In genomic region chr7:130069179-130069977, GRCh38 we compare ENCODE assay signal across 8 cellular contexts. TPM values are rescaled to one million over a fixed set of nuclear protein-coding genes. Genes with fewer than 3 reads are reported as not detected.
DNase-seq lines count a peak whose midpoint lies in the region; ATAC-seq, FAIRE-seq and TF ChIP-seq lines count a peak whose summit lies in the region.

No MANE protein-coding gene starts in this region.

- no peak for TF ChIP-seq CTCF in A673 (conservative IDR thresholded peaks at IDR 0.05; ENCODE audit: low read depth, low read length)
- no peak for TF ChIP-seq CTCF in K562 (IDR thresholded peaks at IDR 0.05 in 2 of 3, conservative IDR thresholded peaks at IDR 0.05 in 1 of 3; ENCODE audit: insufficient read depth in 2 of 3, low read depth in 1 of 3, low read length in 3 of 3)

- DNase-seq in A673 (ENCODE audit: low spot score) (no peak), K562 (ENCODE audit: extremely low read depth in 1 of 4, low spot score in 3 of 4) (no peak), GM12892 (ENCODE audit: insufficient read length) (no peak), NCI-H2171 treated with DMSO at 0.1 percent for 48 hours (lab: John Stamatoyannopoulos, UW) (no peak)
- DNase-seq in stimulated activated CD4-positive, alpha-beta T cell treated with anti-CD3 and anti-CD28 coated beads, Interleukin-2, amount 100 ng/mL, for 48 hours = no peak

- H4K20me1 ChIP-seq in K562 (replicated peaks; ENCODE audit: control insufficient read depth, insufficient read depth, low read length) = no peaks in the 10 kb centered on the region

- WGBS in HUES64 = 78% methylated on average over 7 of the region's 7 CpGs
- 14% methylated on average over 7 of the region's 7 CpGs for WGBS in K562 (ENCODE audit: insufficient coverage, low coverage, missing lambda C conversion rate)

- no TSS peak for BruUV-seq in A673 (replicated peaks; lab: Mats Ljungman, UMichigan)
- BruUV-seq in K562 (replicated peaks; lab: Mats Ljungman, UMichigan) = TSS peak; percentile 97

- peak overlapping the region; percentile 97 for H3K4me2 ChIP-seq in K562 (ENCODE audit: insufficient read depth, low read length)

- H3K27me3 ChIP-seq in A673 (replicated peaks; ENCODE audit: insufficient read depth, low read depth, low read length, poor library complexity) = no peaks in the 10 kb centered on the region
- no peaks in the 10 kb centered on the region for H3K27me3 ChIP-seq in HUES64 (ENCODE audit: insufficient read depth, low read length)
- H3K27me3 ChIP-seq in K562 (ENCODE audit: control insufficient read depth in 2 of 2, insufficient read depth in 2 of 2, low read length in 2 of 2) = no peaks in the 10 kb centered on the region
- no peaks in the 10 kb centered on the region for H3K27me3 ChIP-seq in mononuclear cell (ENCODE audit: insufficient read depth, low read length)

- no peaks in the 10 kb centered on the region for H3K9me1 ChIP-seq in K562 (ENCODE audit: control insufficient read depth, insufficient read depth, low read length)

- peak; percentile 22; the same call in 1 of the 2 replicates for TF ChIP-seq EP300 in K562 (IDR thresholded peaks at IDR 0.05; ENCODE audit: low read length)

- CTCF ChIA-PET in A673 (lab: Charles Lee) = interaction anchor here (0.9 kb wide), 1 partner anchor 9 kb away, joined by 3 read pairs; no protein-coding TSS in a partner anchor
- CTCF ChIA-PET in K562 (lab: Yijun Ruan, JAX; ENCODE audit: low intra/inter-chr PET ratio) = interaction anchor here (0.7 kb wide), 1 partner anchor 44 kb away, joined by 3 read pairs; no protein-coding TSS in a partner anchor

- H3K79me2 ChIP-seq in K562 (ENCODE audit: control insufficient read depth, insufficient read depth, low read length) = peaks cover 41% of the 10 kb centered on the region

- intact Hi-C loops in A673 (cut with micrococcal nuclease; ENCODE audit: unreplicated experiment) = no loop called here
- intact Hi-C loops in K562 (cut with micrococcal nuclease) = no loop called here

- H3K4me3 ChIP-seq in A673 (ENCODE audit: low read depth, low read length, poor library complexity, severe bottlenecking) (peak overlapping the region; percentile 73), HUES64 (ENCODE audit: low read length) (peak overlapping the region; percentile 95), K562 (peak overlapping the region; percentile 60), mononuclear cell (ENCODE audit: low read length) (peak overlapping the region; percentile 68)

- POLR2A ChIA-PET in A673 (lab: Charles Lee; ENCODE audit: low non-redundant PET) (interaction anchor here (0.6 kb wide), 1 partner anchor 9 kb away, joined by 4 read pairs; no protein-coding TSS in a partner anchor), K562 (lab: Yijun Ruan, JAX) (interaction anchor here (0.8 to 2.3 kb wide), 12 partner anchors 9 to 343 kb away, joined by 3 to 13 read pairs (median 4); partner anchors contain the start of gene TMEM209)

- H3K36me3 ChIP-seq in A673 (ENCODE audit: insufficient read depth, low read length, poor library complexity, severe bottlenecking) (no peaks in the 10 kb centered on the region), HUES64 (ENCODE audit: insufficient read depth, low read length) (no peaks in the 10 kb centered on the region), K562 (ENCODE audit: control insufficient read depth, insufficient read depth, low read length) (peaks cover 9% of the 10 kb centered on the region)

- ATAC-seq in K562 (no peak), HG02852 (IDR thresholded peaks at IDR 0.05; ENCODE audit: unreplicated experiment) (no peak)

- no peaks in the 10 kb centered on the region for H3K9me3 ChIP-seq in A673 (ENCODE audit: low read depth, low read length, poor library complexity, severe bottlenecking)
- no peaks in the 10 kb centered on the region for H3K9me3 ChIP-seq in HUES64 (ENCODE audit: insufficient read depth, low read depth, low read length)
- H3K9me3 ChIP-seq in K562 (replicated peaks; ENCODE audit: control insufficient read depth, insufficient read depth, low read depth, low read length) = no peaks in the 10 kb centered on the region
- H3K9me3 ChIP-seq in mononuclear cell (ENCODE audit: low read depth, low read length) = no peaks in the 10 kb centered on the region

- H3K4me1 ChIP-seq in A673 (ENCODE audit: insufficient read depth, low read length, poor library complexity, severe bottlenecking) (peaks cover 14% of the 10 kb centered on the region), HUES64 (ENCODE audit: insufficient read depth, low read length) (peaks cover 22% of the 10 kb centered on the region), K562 (replicated peaks in 1 of 2; ENCODE audit: control insufficient read depth in 2 of 2, insufficient read depth in 2 of 2, low read length in 2 of 2) (peaks cover 13 to 14% of the 10 kb centered on the region in 2 experiments), mononuclear cell (ENCODE audit: insufficient read depth, low read length) (peaks cover 35% of the 10 kb centered on the region)

- FAIRE-seq in K562 (lab: Jason Lieb, UNC) (peak; percentile 23), GM12892 (lab: Jason Lieb, UNC) (no peak)

- TF ChIP-seq RAD21 in K562 (CRISPR knock-in tag; conservative IDR thresholded peaks at IDR 0.05 in 1 of 2, IDR thresholded peaks at IDR 0.05 in 1 of 2) = no peak

- TF ChIP-seq POLR2A in K562 (conservative IDR thresholded peaks at IDR 0.05) (no peak), GM12892 (IDR thresholded peaks at IDR 0.05; ENCODE audit: low read depth, low read length) (no peak)

- H3K27ac ChIP-seq in A673 (ENCODE audit: low read depth, low read length, poor library complexity, severe bottlenecking) (peak overlapping the region; percentile 73), HUES64 (ENCODE audit: low read depth, low read length) (peak overlapping the region; percentile 68), K562 (ENCODE audit: extremely low read depth, low read depth, low read length) (peak overlapping the region; percentile 78)

- peak overlapping the region; percentile 99 for H2AFZ ChIP-seq in K562 (ENCODE audit: low read depth, low read length)

- H3K9ac ChIP-seq in HUES64 (ENCODE audit: low read depth, low read length) (peak overlapping the region; percentile 79), K562 (ENCODE audit: insufficient read depth in 1 of 2, low read depth in 2 of 2, low read length in 2 of 2) (peak overlapping the region; percentile 82 to 86; a peak in 3 of 4 replicates)

- in situ Hi-C loops in K562 (cut with MboI) = loop anchor here (10.0 kb wide), 3 partner anchors 505 to 685 kb away; no protein-coding TSS in a partner anchor

TF ChIP-seq in K562, 482 proteins besides CTCF, POLR2A, EP300 and RAD21 (continues in another document):
- TF ChIP-seq DMBX1 (CRISPR knock-in tag; IDR thresholded peaks at IDR 0.05; ENCODE audit: borderline replicate concordance) (no peak; the same call in 1 of the 2 replicates), DPF2 (IDR thresholded peaks at IDR 0.05) (peak; percentile 40), ILK (tag; IDR thresholded peaks at IDR 0.05; ENCODE audit: borderline replicate concordance, low read depth) (peak; percentile 19; the same call in 1 of the 2 replicates), NCOA2 (IDR thresholded peaks at IDR 0.05; ENCODE audit: partially characterized antibody in 2 of 2) (no peak), ZNF384 (IDR thresholded peaks at IDR 0.05; ENCODE audit: low read depth, low read length) (0 out of 2 replicates have a peak, but pooled peaks have one; percentile 4)

RNA-seq across cellular contexts. Expression of gene KLHDC10, which starts 1.0 kb away (rescaled TPM):
- total RNA-seq in A673 (2021) = 31.4 and 37.5 TPM in 2 replicates
- 9.1 TPM for polyA plus RNA-seq in HUES64 (2013, experiment 1 of 2)
- polyA plus RNA-seq in HUES64 (2013, experiment 2 of 2) = 10.8 TPM
- total RNA-seq in K562 (2011; cell fraction: chromatin; rRNA removed; ENCODE audit: low replicate concordance) = 81.9 and 159 TPM in 2 replicates
- 31.5 and 52.2 TPM in 2 replicates for total RNA-seq in K562 (2011; cell fraction: nucleolus; rRNA removed)
- 65.8 and 115 TPM in 2 replicates for total RNA-seq in K562 (2011; cell fraction: nucleoplasm; rRNA removed)
- total RNA-seq in K562 (2014; rRNA removed) = 23.7 and 25.6 TPM in 2 replicates
- total RNA-seq in K562 (2014; rRNA removed; fragmentation: Illumina TruSeq; extraction: Trizol) = 31.4 and 33.3 TPM in 2 replicates
- total RNA-seq in K562 (2015; rRNA removed; fragmentation: Illumina TruSeq; extraction: Trizol) = 32.3 and 39.3 TPM in 2 replicates
- 38.7 and 41.7 TPM in 2 replicates for total RNA-seq in K562 (2021)
- 80.5 and 117 TPM in 2 replicates for polyA plus RNA-seq in K562 (2011; rRNA removed)
- 34.1 and 98.5 TPM in 2 replicates for polyA plus RNA-seq in K562 (2011; cell fraction: cytosol; rRNA removed)
- polyA plus RNA-seq in K562 (2011; cell fraction: nucleus; rRNA removed) = 64.5 and 148 TPM in 2 replicates
- polyA plus RNA-seq in K562 (2012) = 25.6 and 27.9 TPM in 2 replicates
- polyA plus RNA-seq in K562 (2014; fragmentation: Illumina TruSeq; extraction: Trizol) = 27.8 and 32.0 TPM in 2 replicates
- polyA plus RNA-seq in K562 (2014; fragmentation: Nextera tagmentation; extraction: Ambion mirVana) = 10 to 100 TPM in 1 of 2 experiments, 1 to 10 TPM in 1; 9.8 to 11.3 TPM
- 24.2 and 25.4 TPM in 2 replicates for polyA plus RNA-seq in K562 (2014; rRNA removed)
- polyA minus RNA-seq in K562 (2011; rRNA and poly(A)+ RNA removed) = 161 and 267 TPM in 2 replicates
- 47.6 and 59.6 TPM in 2 replicates for polyA minus RNA-seq in K562 (2011; cell fraction: cytosol; rRNA and poly(A)+ RNA removed)
- polyA minus RNA-seq in K562 (2011; cell fraction: nucleus; rRNA and poly(A)+ RNA removed) = 16.6 and 47.5 TPM in 2 replicates
- total RNA-seq in mononuclear cell = 12.4 TPM
- polyA plus RNA-seq in GM12892 (2012; ENCODE audit: missing spikeins) = 13.1 TPM

RNA-seq across cellular contexts. Expression of gene ZC3HC1, which starts 18.2 kb away (rescaled TPM):
- total RNA-seq in A673 (2021) = 34.1 and 40.7 TPM in 2 replicates
- polyA plus RNA-seq in HUES64 (2013, experiment 1 of 2) = 30.5 TPM
- polyA plus RNA-seq in HUES64 (2013, experiment 2 of 2) = 33.0 TPM
- 44.6 and 55.2 TPM in 2 replicates for total RNA-seq in K562 (2011; cell fraction: chromatin; rRNA removed; ENCODE audit: low replicate concordance)
- total RNA-seq in K562 (2011; cell fraction: nucleolus; rRNA removed) = 27.8 and 39.1 TPM in 2 replicates
- 35.3 and 48.6 TPM in 2 replicates for total RNA-seq in K562 (2011; cell fraction: nucleoplasm; rRNA removed)
- total RNA-seq in K562 (2014; rRNA removed) = 39.9 and 58.3 TPM in 2 replicates
- 57.9 and 58.7 TPM in 2 replicates for total RNA-seq in K562 (2014; rRNA removed; fragmentation: Illumina TruSeq; extraction: Trizol)
- 60.8 and 61.1 TPM in 2 replicates for total RNA-seq in K562 (2015; rRNA removed; fragmentation: Illumina TruSeq; extraction: Trizol)
- 61.3 and 61.5 TPM in 2 replicates for total RNA-seq in K562 (2021)
- polyA plus RNA-seq in K562 (2011; rRNA removed) = 86.1 and 93.1 TPM in 2 replicates
- polyA plus RNA-seq in K562 (2011; cell fraction: cytosol; rRNA removed) = 92.1 and 106 TPM in 2 replicates
- 50.5 and 58.1 TPM in 2 replicates for polyA plus RNA-seq in K562 (2011; cell fraction: nucleus; rRNA removed)
- polyA plus RNA-seq in K562 (2012) = 44.2 and 51.4 TPM in 2 replicates
- 79.1 and 88.3 TPM in 2 replicates for polyA plus RNA-seq in K562 (2014; fragmentation: Illumina TruSeq; extraction: Trizol)
- 100 to 1,000 TPM; 182 to 184 TPM for polyA plus RNA-seq in K562 (2014; fragmentation: Nextera tagmentation; extraction: Ambion mirVana)
- 41.4 and 53.6 TPM in 2 replicates for polyA plus RNA-seq in K562 (2014; rRNA removed)
- 51.1 and 58.2 TPM in 2 replicates for polyA minus RNA-seq in K562 (2011; rRNA and poly(A)+ RNA removed)
- 31.9 and 37.4 TPM in 2 replicates for polyA minus RNA-seq in K562 (2011; cell fraction: cytosol; rRNA and poly(A)+ RNA removed)
- 19.8 and 43.2 TPM in 2 replicates for polyA minus RNA-seq in K562 (2011; cell fraction: nucleus; rRNA and poly(A)+ RNA removed)
- 4.9 TPM for total RNA-seq in mononuclear cell
- polyA plus RNA-seq in GM12892 (2012; ENCODE audit: missing spikeins) = 17.1 TPM
